ENCODE assay signal across 8 cellular contexts in the genomic region with DNA sequence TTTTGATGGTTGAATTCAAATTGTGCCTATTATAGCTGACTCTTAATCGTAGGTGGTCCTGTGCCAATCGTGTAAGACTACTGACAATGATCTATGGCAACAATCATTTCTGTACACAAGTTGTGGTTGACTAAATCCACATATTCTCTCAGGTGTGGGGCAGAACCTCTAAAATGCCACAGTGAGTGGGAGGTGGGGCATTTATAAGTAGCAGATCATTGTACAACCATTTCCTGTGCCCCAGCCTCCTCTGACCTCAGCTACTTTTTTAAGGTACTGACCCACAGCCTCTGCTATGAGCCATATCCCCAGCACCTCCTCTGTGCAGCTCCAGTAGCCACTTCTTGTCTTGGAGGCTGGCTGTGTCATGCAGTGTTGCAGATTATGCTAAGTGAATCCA. TPM values are rescaled to one million over a fixed set of nuclear protein-coding genes. Genes with fewer than 3 reads are reported as not detected.
DNase-seq lines count a peak whose midpoint lies in the region; ATAC-seq and TF ChIP-seq lines count a peak whose summit lies in the region.

No MANE protein-coding gene starts in this region.

- no peaks in the 10 kb centered on the region for H3K36me3 Mint-ChIP-seq in natural killer cell treated with Interleukin-12 subunit alpha and Interleukin-12 subunit beta and Interleukin-15 and Interleukin-18, amount 100 ng/mL, for 72 hours
- H3K36me3 Mint-ChIP-seq in natural killer cell = no peaks in the 10 kb centered on the region
- H3K36me3 Mint-ChIP-seq in activated T-cell treated with anti-CD3 and anti-CD28 coated beads, Interleukin-2, amount 50 U/mL, for 72 hours (ENCODE audit: insufficient read depth in 2 of 2) = no peaks in the 10 kb centered on the region

- peaks cover 8 to 14% of the 10 kb centered on the region in 2 donors for H3K27me3 Mint-ChIP-seq in natural killer cell treated with Interleukin-12 subunit alpha and Interleukin-12 subunit beta and Interleukin-15 and Interleukin-18, amount 100 ng/mL, for 72 hours
- peaks cover 0 to 7% of the 10 kb centered on the region in 2 donors for H3K27me3 Mint-ChIP-seq in natural killer cell (ENCODE audit: low read depth in 2 of 2)
- peaks cover 6% of the 10 kb centered on the region for H3K27me3 Mint-ChIP-seq in activated T-cell treated with anti-CD3 and anti-CD28 coated beads, Interleukin-2, amount 50 U/mL, for 72 hours (ENCODE audit: low read depth)

- no peak for DNase-seq in natural killer cell treated with Interleukin-12 subunit alpha and Interleukin-12 subunit beta and Interleukin-15 and Interleukin-18, amount 100 ng/mL, for 72 hours (ENCODE audit: low spot score)
- DNase-seq in natural killer cell (no peak), renal cortical epithelial cell (ENCODE audit: low read depth) (peak; percentile 91), NCI-H1048 (lab: John Stamatoyannopoulos, UW) (no peak), hypothalamus (lab: John Stamatoyannopoulos, UW) (no peak), substantia nigra (lab: John Stamatoyannopoulos, UW) (no peak)
- DNase-seq in activated T-cell treated with anti-CD3 and anti-CD28 coated beads, Interleukin-2, amount 50 U/mL, for 72 hours = peak; percentile 61 to 70

- H3K27ac ChIP-seq in substantia nigra (ENCODE audit: low read depth, low read length, poor library complexity, severe bottlenecking) = no peak overlapping the region

- H3K27ac Mint-ChIP-seq in natural killer cell treated with Interleukin-12 subunit alpha and Interleukin-12 subunit beta and Interleukin-15 and Interleukin-18, amount 100 ng/mL, for 72 hours = peak overlapping the region in 1 of 2 donors; percentile 19
- H3K27ac Mint-ChIP-seq in natural killer cell = no peak overlapping the region
- no peak overlapping the region for H3K27ac Mint-ChIP-seq in activated T-cell treated with anti-CD3 and anti-CD28 coated beads, Interleukin-2, amount 50 U/mL, for 72 hours

- peaks cover 18 to 19% of the 10 kb centered on the region in 2 donors for H3K4me1 Mint-ChIP-seq in natural killer cell treated with Interleukin-12 subunit alpha and Interleukin-12 subunit beta and Interleukin-15 and Interleukin-18, amount 100 ng/mL, for 72 hours (ENCODE audit: low read depth in 2 of 2)
- H3K4me1 Mint-ChIP-seq in natural killer cell = peaks cover 0 to 12% of the 10 kb centered on the region in 2 donors
- peaks cover 44% of the 10 kb centered on the region for H3K4me1 Mint-ChIP-seq in activated T-cell treated with anti-CD3 and anti-CD28 coated beads, Interleukin-2, amount 50 U/mL, for 72 hours (ENCODE audit: low read depth)

- intact Hi-C loops in natural killer cell (cut with micrococcal nuclease) = no loop called here

- ATAC-seq in natural killer cell treated with Interleukin-12 subunit alpha and Interleukin-12 subunit beta and Interleukin-15 and Interleukin-18, amount 100 ng/mL, for 72 hours = peak; percentile 44 to 64
- ATAC-seq in natural killer cell = no peak
- ATAC-seq in HG03175 (IDR thresholded peaks at IDR 0.05; ENCODE audit: unreplicated experiment) = peak; percentile 61
- peak; percentile 75 for ATAC-seq in activated T-cell treated with anti-CD3 and anti-CD28 coated beads, Interleukin-2, amount 50 U/mL, for 72 hours (replicated peaks in 1 of 2)

- no peaks in the 10 kb centered on the region for H3K9me3 Mint-ChIP-seq in natural killer cell treated with Interleukin-12 subunit alpha and Interleukin-12 subunit beta and Interleukin-15 and Interleukin-18, amount 100 ng/mL, for 72 hours
- H3K9me3 Mint-ChIP-seq in natural killer cell = no peaks in the 10 kb centered on the region
- no peaks in the 10 kb centered on the region for H3K9me3 Mint-ChIP-seq in activated T-cell treated with anti-CD3 and anti-CD28 coated beads, Interleukin-2, amount 50 U/mL, for 72 hours

- TF ChIP-seq CTCF in natural killer cell (IDR thresholded peaks at IDR 0.05) = no peak

- no peak overlapping the region for H3K4me3 Mint-ChIP-seq in natural killer cell treated with Interleukin-12 subunit alpha and Interleukin-12 subunit beta and Interleukin-15 and Interleukin-18, amount 100 ng/mL, for 72 hours
- no peak overlapping the region for H3K4me3 Mint-ChIP-seq in natural killer cell
- H3K4me3 Mint-ChIP-seq in activated T-cell treated with anti-CD3 and anti-CD28 coated beads, Interleukin-2, amount 50 U/mL, for 72 hours = peak overlapping the region in 1 of 2 donors; percentile 29

RNA-seq across cellular contexts. Expression of a gene that starts 48.6 kb away (rescaled TPM):
- total RNA-seq in natural killer cell treated with Interleukin-12 subunit alpha and Interleukin-12 subunit beta and Interleukin-15 and Interleukin-18, amount 100 ng/mL, for 72 hours = 1 to 10 TPM in 1 of 2 donors, under 1 TPM in 1; 0.92 to 1.0 TPM
- total RNA-seq in natural killer cell (1 to 10 TPM in 2 of 3 donors, under 1 TPM in 1; 0.34 to 3.6 (median 1.5) TPM), renal cortical epithelial cell (20.7 and 43.3 TPM in 2 replicates)
- 1 to 10 TPM; 3.7 to 6.0 TPM for total RNA-seq in activated T-cell treated with anti-CD3 and anti-CD28 coated beads, Interleukin-2, amount 50 U/mL, for 72 hours

Comparison
In these comparisons a context has a peak if more than half of its experiments do, and no peak if none do; other contexts are left out.
1. ATAC-seq: peak in natural killer cell treated with Interleukin-12 subunit alpha and Interleukin-12 subunit beta and Interleukin-15 and Interleukin-18, amount 100 ng/mL, for 72 hours (2 of 2), HG03175 (single experiment) and activated T-cell treated with anti-CD3 and anti-CD28 coated beads, Interleukin-2, amount 50 U/mL, for 72 hours (2 of 2); none in natural killer cell (0 of 3).
2. DNase-seq: peak in activated T-cell treated with anti-CD3 and anti-CD28 coated beads, Interleukin-2, amount 50 U/mL, for 72 hours (2 of 2) and renal cortical epithelial cell (single experiment); none in natural killer cell treated with Interleukin-12 subunit alpha and Interleukin-12 subunit beta and Interleukin-15 and Interleukin-18, amount 100 ng/mL, for 72 hours (single experiment), natural killer cell (single experiment), NCI-H1048 (single experiment), hypothalamus (0 of 51) and substantia nigra (0 of 49).